Comparison of ENCODE assay signal across 7 cellular contexts in the genomic region with DNA sequence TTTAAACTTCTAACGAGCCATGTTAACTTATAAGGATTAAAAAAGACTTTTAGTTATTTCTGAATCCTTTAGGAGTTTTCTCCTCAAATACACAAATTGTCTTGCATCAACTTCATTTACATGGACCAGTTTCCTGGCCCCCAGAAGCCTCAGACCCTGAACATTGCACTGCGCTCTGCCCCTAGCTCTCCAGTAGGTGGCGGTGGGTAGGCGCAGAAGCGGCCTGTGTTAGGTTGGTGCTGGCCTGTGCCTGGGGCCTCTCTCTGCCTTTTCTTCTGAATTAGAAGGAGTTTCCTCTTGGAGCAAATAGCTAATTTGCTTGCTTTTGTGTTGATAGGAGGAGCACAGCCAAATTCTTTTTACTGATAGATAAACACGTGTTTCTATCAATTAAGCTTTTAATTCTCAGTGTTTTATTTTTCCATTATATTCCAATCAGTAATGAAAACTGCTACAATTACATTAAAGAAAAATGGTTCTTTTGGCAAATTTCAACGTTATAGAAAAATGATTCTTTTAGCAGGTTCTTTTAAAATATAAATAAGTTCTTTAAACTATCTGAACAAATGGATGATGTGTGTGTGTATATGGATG. TPM values are rescaled to one million over a fixed set of nuclear protein-coding genes. Genes with fewer than 3 reads are reported as not detected.
DNase-seq lines count a peak whose midpoint lies in the region; ATAC-seq, FAIRE-seq and TF ChIP-seq lines count a peak whose summit lies in the region.

No MANE protein-coding gene starts in this region.

- no peaks in the 10 kb centered on the region for H3K9me3 ChIP-seq in prostate gland

- no peak overlapping the region for H3K4me3 Mint-ChIP-seq in activated naive CD8-positive, alpha-beta T cell treated with anti-CD3 and anti-CD28 coated beads, Interleukin-2, amount 10 ng/mL, durations not matched to agents 7 days and 5 days

- H3K4me3 ChIP-seq in prostate gland: no peak overlapping the region

- peaks cover 2% of the 10 kb centered on the region for H3K36me3 Mint-ChIP-seq in activated naive CD8-positive, alpha-beta T cell treated with anti-CD3 and anti-CD28 coated beads, Interleukin-2, amount 10 ng/mL, durations not matched to agents 7 days and 5 days

- H3K27me3 ChIP-seq in prostate gland (replicated peaks; ENCODE audit: insufficient read depth): no peaks in the 10 kb centered on the region

- peak; percentile 91 for ATAC-seq in HG02642 (IDR thresholded peaks at IDR 0.05; ENCODE audit: poor library complexity, unreplicated experiment)
- ATAC-seq in SK-N-SH treated with all-trans-retinoic acid at 6 μM for 48 hours: peak; percentile 99
- ATAC-seq in activated naive CD8-positive, alpha-beta T cell treated with anti-CD3 and anti-CD28 coated beads, Interleukin-2, amount 10 ng/mL, durations not matched to agents 7 days and 5 days (ENCODE audit: low read depth): peak; percentile 93

- TF ChIP-seq CTCF in prostate gland (IDR thresholded peaks at IDR 0.05): peak; percentile 30 to 78 (median 70)

- WGBS in prostate gland: 19% methylated on average over 7 of the region's 7 CpGs

- POLR2A ChIA-PET in activated naive CD8-positive, alpha-beta T cell treated with anti-CD3 and anti-CD28 coated beads, Interleukin-2, amount 10 ng/mL, durations not matched to agents 7 days and 5 days (lab: Charles Lee): no interaction called here

- H3K27me3 Mint-ChIP-seq in activated naive CD8-positive, alpha-beta T cell treated with anti-CD3 and anti-CD28 coated beads, Interleukin-2, amount 10 ng/mL, durations not matched to agents 7 days and 5 days: no peaks in the 10 kb centered on the region

- intact Hi-C loops in cardiac septum (cut with DNase I) (no loop called here), prostate gland (cut with DNase I) (loop anchor here (5.0 to 10.0 kb wide), 3 partner anchors 270 to 1030 kb away; no protein-coding TSS in a partner anchor)

- no peaks in the 10 kb centered on the region for H3K4me1 ChIP-seq in prostate gland (replicated peaks)

- no peaks in the 10 kb centered on the region for H3K9me3 Mint-ChIP-seq in activated naive CD8-positive, alpha-beta T cell treated with anti-CD3 and anti-CD28 coated beads, Interleukin-2, amount 10 ng/mL, durations not matched to agents 7 days and 5 days

- H3K4me1 Mint-ChIP-seq in activated naive CD8-positive, alpha-beta T cell treated with anti-CD3 and anti-CD28 coated beads, Interleukin-2, amount 10 ng/mL, durations not matched to agents 7 days and 5 days: peaks cover 2% of the 10 kb centered on the region

- H3K27ac ChIP-seq in prostate gland: no peak overlapping the region

- H3K36me3 ChIP-seq in prostate gland: no peaks in the 10 kb centered on the region

- H3K27ac Mint-ChIP-seq in activated naive CD8-positive, alpha-beta T cell treated with anti-CD3 and anti-CD28 coated beads, Interleukin-2, amount 10 ng/mL, durations not matched to agents 7 days and 5 days: no peak overlapping the region

- FAIRE-seq in GM12891 (lab: Jason Lieb, UNC): peak; percentile 89

- TF ChIP-seq POLR2A in GM12891 (IDR thresholded peaks at IDR 0.05; ENCODE audit: low read depth, low read length) (no peak), prostate gland (IDR thresholded peaks at IDR 0.05) (no peak)

- DNase-seq in GM12891 (ENCODE audit: insufficient read length, low spot score) (peak; percentile 42), NCI-H1092 treated with DMSO at 0.1 percent for 48 hours (lab: John Stamatoyannopoulos, UW) (peak; percentile 89), cardiac septum (ENCODE audit: low spot score) (peak; percentile 82), prostate gland (ENCODE audit: low spot score) (peak; percentile 39)
- peak; percentile 61 for DNase-seq in activated naive CD8-positive, alpha-beta T cell treated with anti-CD3 and anti-CD28 coated beads, Interleukin-2, amount 10 ng/mL, durations not matched to agents 7 days and 5 days

TF ChIP-seq in GM12891, 5 proteins besides CTCF, POLR2A, EP300 and RAD21:
- TF ChIP-seq TAF1 (IDR thresholded peaks at IDR 0.05; ENCODE audit: low read depth, low read length): no peak
- TF ChIP-seq PAX5 (IDR thresholded peaks at IDR 0.05; ENCODE audit: insufficient read depth, low read length, severe bottlenecking): no peak
- no peak for TF ChIP-seq POLR2AphosphoS5 (IDR thresholded peaks at IDR 0.05; ENCODE audit: low read depth, low read length)
- TF ChIP-seq POU2F2 (IDR thresholded peaks at IDR 0.05; ENCODE audit: low read depth, low read length): no peak

TF ChIP-seq in SK-N-SH treated with all-trans-retinoic acid at 6 μM for 48 hours, 23 proteins besides CTCF, POLR2A, EP300 and RAD21:
- TF ChIP-seq ESRRG (CRISPR knock-in tag; IDR thresholded peaks at IDR 0.05) (no peak), SNAI2 (CRISPR knock-in tag; IDR thresholded peaks at IDR 0.05) (no peak), ISL1 (CRISPR knock-in tag; IDR thresholded peaks at IDR 0.05) (no peak), ZFP30 (CRISPR knock-in tag; IDR thresholded peaks at IDR 0.05) (no peak)

RNA-seq across cellular contexts. Expression of a gene that starts 44.4 kb away (rescaled TPM):
- polyA plus RNA-seq in GM12891 (2012; ENCODE audit: low read depth, missing spikeins): 39.0 TPM
- total RNA-seq in activated naive CD8-positive, alpha-beta T cell treated with anti-CD3 and anti-CD28 coated beads, Interleukin-2, amount 10 ng/mL, durations not matched to agents 7 days and 5 days: 10 to 100 TPM; 18.7 to 22.4 TPM
- total RNA-seq in cardiac septum (14.3 TPM), prostate gland (10 to 100 TPM; 31.2 to 51.6 TPM)

Comparison
In these comparisons a context has a peak if more than half of its experiments do, and no peak if none do; other contexts are left out.
1. DNase-seq: peak in every context shown above with its lines; median percentile 89 in NCI-H1092 treated with DMSO at 0.1 percent for 48 hours; 82 in cardiac septum; 61 in activated naive CD8-positive, alpha-beta T cell treated with anti-CD3 and anti-CD28 coated beads, Interleukin-2, amount 10 ng/mL, durations not matched to agents 7 days and 5 days; 42 in GM12891; 39 in prostate gland.